ENCODE assay signal across 2 cellular contexts in genomic region chr16:68247932-68248331, GRCh38.
TF ChIP-seq lines count a peak whose summit lies in the region.

No MANE protein-coding gene starts in this region.

TF ChIP-seq in SK-N-SH, 30 proteins besides CTCF, POLR2A, EP300 and RAD21 (continued from another document):
- TF ChIP-seq REST (IDR thresholded peaks at IDR 0.05; ENCODE audit: low read depth, low read length) (no peak), MAX (IDR thresholded peaks at IDR 0.05; ENCODE audit: low read depth) (no peak)
TF ChIP-seq in SK-N-SH: peak in this region for 0.

TF ChIP-seq in SK-N-SH treated with all-trans-retinoic acid at 6 μM for 48 hours, 23 proteins besides CTCF, POLR2A, EP300 and RAD21 (continued from another document):
- TF ChIP-seq BACH2 (CRISPR knock-in tag; IDR thresholded peaks at IDR 0.05; ENCODE audit: borderline replicate concordance) (no peak), CSRNP3 (CRISPR knock-in tag; IDR thresholded peaks at IDR 0.05) (no peak), POU6F1 (CRISPR knock-in tag; IDR thresholded peaks at IDR 0.05; ENCODE audit: borderline replicate concordance, low read depth) (no peak), ZNF8 (CRISPR knock-in tag; IDR thresholded peaks at IDR 0.05) (no peak), RARB (CRISPR knock-in tag; IDR thresholded peaks at IDR 0.05) (no peak), ZC3H10 (CRISPR knock-in tag; IDR thresholded peaks at IDR 0.05) (no peak), ESRRG (CRISPR knock-in tag; IDR thresholded peaks at IDR 0.05) (no peak), CSDC2 (CRISPR knock-in tag; IDR thresholded peaks at IDR 0.05) (no peak), ZNF70 (CRISPR knock-in tag; IDR thresholded peaks at IDR 0.05) (no peak)
